In the genomic region with DNA sequence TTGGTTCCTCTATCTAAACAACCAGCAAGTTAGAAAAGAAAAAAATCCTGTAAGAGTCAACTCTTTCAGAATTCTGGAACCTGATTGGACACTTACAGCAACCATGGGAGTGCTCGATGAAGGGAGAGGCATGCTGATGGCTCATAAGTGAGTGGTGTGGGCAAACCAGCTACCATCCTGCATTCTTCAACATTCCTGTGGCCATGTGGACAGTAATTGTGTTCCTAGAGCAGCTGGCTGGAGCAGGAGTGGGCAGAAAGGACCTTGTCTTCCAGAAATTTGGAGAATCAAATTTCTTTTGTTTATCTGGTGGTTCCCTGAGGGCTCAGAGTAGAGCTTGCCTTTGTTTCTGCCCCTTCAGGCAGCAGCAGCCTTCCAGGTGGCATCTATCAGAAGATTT, we compare ENCODE assay signal across 13 cellular contexts. TPM values are rescaled to one million over a fixed set of nuclear protein-coding genes. Genes with fewer than 3 reads are reported as not detected.
DNase-seq lines count a peak whose midpoint lies in the region; ATAC-seq and TF ChIP-seq lines count a peak whose summit lies in the region.
"Had no signal": no experiment of that assay in that cellular context is flagged by ENCODE, and none has a peak within 500 bp of the region (broad histone marks: within the 10 kb centered on the region; RNA-seq: fewer than 3 reads in every experiment).

No MANE protein-coding gene starts in this region.

- DNase-seq in BJ (ENCODE audit: low read depth) (peak; percentile 85), brain microvascular endothelial cell (peak; percentile 71), kidney epithelial cell (ENCODE audit: low read depth) (peak; percentile 90), SHP77 (lab: John Stamatoyannopoulos, UW) (no peak)
- DNase-seq in activated CD4-positive, alpha-beta T cell treated with anti-CD3 and anti-CD28 coated beads, Interleukin-2, amount 50 U/mL, for 4 hours, result no peak
- DNase-seq: activated T-cell treated with anti-CD3 and anti-CD28 coated beads, Interleukin-2, amount 50 U/mL, for 24 hours; stimulated activated CD4-positive, alpha-beta T cell treated with anti-CD3 and anti-CD28 coated beads, Interleukin-4, amount 100 ng/mL, for 24 hours had no signal

- POLR2A ChIA-PET in BJ (lab: Charles Lee), result interaction anchor here (1.2 kb wide), 2 partner anchors 17 to 75 kb away, joined by 4 read pairs; no protein-coding TSS in a partner anchor

- H3K36me3 ChIP-seq in BJ (ENCODE audit: control insufficient read depth, insufficient read depth, low read length) (no peaks in the 10 kb centered on the region), brain microvascular endothelial cell (replicated peaks) (no peaks in the 10 kb centered on the region), kidney epithelial cell (ENCODE audit: control insufficient read depth, insufficient read depth, low read length) (no peaks in the 10 kb centered on the region)
- H3K36me3 ChIP-seq: suprapubic skin had no signal

- TF ChIP-seq RAD21 in Ishikawa (IDR thresholded peaks at IDR 0.05; ENCODE audit: low read depth), result no peak

- no peak for TF ChIP-seq CTCF in BJ (IDR thresholded peaks at IDR 0.05; ENCODE audit: insufficient read depth, low read depth, low read length)
- no peak for TF ChIP-seq CTCF in brain microvascular endothelial cell (IDR thresholded peaks at IDR 0.05; ENCODE audit: low read depth, low read length, missing control alignments)
- no peak for TF ChIP-seq CTCF in kidney epithelial cell (IDR thresholded peaks at IDR 0.05; ENCODE audit: insufficient read depth, low read length, poor library complexity, severe bottlenecking)

- H3K4me3 ChIP-seq in BJ (ENCODE audit: low read depth, low read length) (no peak overlapping the region), brain microvascular endothelial cell (ENCODE audit: low read depth, low read length) (no peak overlapping the region), kidney epithelial cell (ENCODE audit: low read depth, low read length) (no peak overlapping the region)
- H3K4me3 ChIP-seq: suprapubic skin had no signal

- in situ Hi-C loops in brain microvascular endothelial cell (cut with HindIII; ENCODE audit: low pct_ligation_motif_present, low sequenced_read_pairs), result no loop called here

- no peak overlapping the region for H3K27ac ChIP-seq in brain microvascular endothelial cell
- H3K27ac ChIP-seq: suprapubic skin had no signal

- H3K27me3 ChIP-seq in BJ (ENCODE audit: control insufficient read depth, insufficient read depth, low read length) (0 out of 2 replicates have a peak, but pooled peaks cover 1% of the 10 kb centered on the region), brain microvascular endothelial cell (replicated peaks) (no peaks in the 10 kb centered on the region), kidney epithelial cell (ENCODE audit: control insufficient read depth, insufficient read depth, low read length) (no peaks in the 10 kb centered on the region)
- H3K27me3 ChIP-seq: suprapubic skin had no signal

- peak; percentile 41; the same call in 1 of the 2 replicates for TF ChIP-seq EP300 in Ishikawa (IDR thresholded peaks at IDR 0.05; ENCODE audit: borderline replicate concordance)

- CTCF ChIA-PET in BJ (lab: Yijun Ruan, JAX), result interaction anchor here (1.2 to 2.5 kb wide), 3 partner anchors 16 to 38 kb away, joined by 3 to 11 read pairs (median 7); no protein-coding TSS in a partner anchor

- no peak for ATAC-seq in HG03571 (IDR thresholded peaks at IDR 0.05; ENCODE audit: unreplicated experiment)
- no peak for ATAC-seq in GM18505 (IDR thresholded peaks at IDR 0.05; ENCODE audit: unreplicated experiment)

- TF ChIP-seq POLR2A in GM18505 (IDR thresholded peaks at IDR 0.05; ENCODE audit: borderline replicate concordance, extremely low read depth, insufficient read depth, insufficient read length), result no peak

TF ChIP-seq in Ishikawa, 13 proteins besides CTCF, POLR2A, EP300 and RAD21:
- TF ChIP-seq EGR1 (IDR thresholded peaks at IDR 0.05) (no peak), TCF12 (IDR thresholded peaks at IDR 0.05; ENCODE audit: low read depth) (peak; percentile 73), YY1 (IDR thresholded peaks at IDR 0.05; ENCODE audit: low read depth) (0 out of 2 replicates have a peak, but pooled peaks have one; percentile 33), TAF1 (IDR thresholded peaks at IDR 0.05; ENCODE audit: low read depth) (no peak), FOXM1 (IDR thresholded peaks at IDR 0.05; ENCODE audit: borderline replicate concordance, low read depth) (peak; percentile 55; the same call in 1 of the 2 replicates), ZBTB7A (IDR thresholded peaks at IDR 0.05; ENCODE audit: low read depth) (no peak), CEBPB (IDR thresholded peaks at IDR 0.05) (no peak), TEAD4 (IDR thresholded peaks at IDR 0.05) (peak; percentile 89)
- TF ChIP-seq, protein P1, sequence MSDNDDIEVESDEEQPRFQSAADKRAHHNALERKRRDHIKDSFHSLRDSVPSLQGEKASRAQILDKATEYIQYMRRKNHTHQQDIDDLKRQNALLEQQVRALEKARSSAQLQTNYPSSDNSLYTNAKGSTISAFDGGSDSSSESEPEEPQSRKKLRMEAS (IDR thresholded peaks at IDR 0.05), result peak; percentile 91
- TF ChIP-seq, protein P2, sequence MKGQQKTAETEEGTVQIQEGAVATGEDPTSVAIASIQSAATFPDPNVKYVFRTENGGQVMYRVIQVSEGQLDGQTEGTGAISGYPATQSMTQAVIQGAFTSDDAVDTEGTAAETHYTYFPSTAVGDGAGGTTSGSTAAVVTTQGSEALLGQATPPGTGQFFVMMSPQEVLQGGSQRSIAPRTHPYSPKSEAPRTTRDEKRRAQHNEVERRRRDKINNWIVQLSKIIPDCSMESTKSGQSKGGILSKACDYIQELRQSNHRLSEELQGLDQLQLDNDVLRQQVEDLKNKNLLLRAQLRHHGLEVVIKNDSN (IDR thresholded peaks at IDR 0.05), result peak; percentile 53; the same call in 1 of the 2 replicates

RNA-seq across cellular contexts. Expression of a gene that starts 22.5 kb away (rescaled TPM):
- polyA plus RNA-seq in BJ (2011; rRNA removed), result 0.26 and 0.29 TPM in 2 replicates
- not detected in 2 replicates for polyA minus RNA-seq in BJ (2011; rRNA and poly(A)+ RNA removed)
- 1.2 and 3.0 TPM in 2 replicates for total RNA-seq in kidney epithelial cell
- total RNA-seq: CD4-positive, alpha-beta T cell; neural crest cell; suprapubic skin had no signal

RNA-seq across cellular contexts. Expression of a gene that starts 25.6 kb away (rescaled TPM):
- 0.22 and 0.40 TPM in 2 replicates for polyA plus RNA-seq in BJ (2011; rRNA removed)
- 0.19 TPM in 1 of 2 replicates, not detected in the other for polyA minus RNA-seq in BJ (2011; rRNA and poly(A)+ RNA removed)
- total RNA-seq in kidney epithelial cell, result 0.75 and 2.3 TPM in 2 replicates

RNA-seq across cellular contexts. Expression of a gene that starts 37.2 kb away (rescaled TPM):
- polyA plus RNA-seq in BJ (2011; rRNA removed), result 132 and 160 TPM in 2 replicates
- 76.4 and 125 TPM in 2 replicates for polyA minus RNA-seq in BJ (2011; rRNA and poly(A)+ RNA removed)
- 124 and 128 TPM in 2 replicates for total RNA-seq in kidney epithelial cell

RNA-seq across cellular contexts. Expression of a gene that starts 40.2 kb away (rescaled TPM):
- 54.8 and 87.2 TPM in 2 replicates for polyA plus RNA-seq in BJ (2011; rRNA removed)
- polyA minus RNA-seq in BJ (2011; rRNA and poly(A)+ RNA removed), result 26.8 and 29.2 TPM in 2 replicates
- total RNA-seq in kidney epithelial cell, result 72.8 and 73.0 TPM in 2 replicates

RNA-seq across cellular contexts. Expression of a gene that starts 59.4 kb away (rescaled TPM):
- 45.7 and 117 TPM in 2 replicates for polyA plus RNA-seq in BJ (2011; rRNA removed)
- polyA minus RNA-seq in BJ (2011; rRNA and poly(A)+ RNA removed), result 98.1 and 175 TPM in 2 replicates
- total RNA-seq in kidney epithelial cell, result 81.1 and 82.8 TPM in 2 replicates

Comparison
In these comparisons a context has a peak if more than half of its experiments do, and no peak if none do; other contexts are left out.
1. DNase-seq: peak in BJ (single experiment), brain microvascular endothelial cell (single experiment) and kidney epithelial cell (single experiment); none in activated CD4-positive, alpha-beta T cell treated with anti-CD3 and anti-CD28 coated beads, Interleukin-2, amount 50 U/mL, for 4 hours (0 of 2) and SHP77 (0 of 2).